In the genomic region with DNA sequence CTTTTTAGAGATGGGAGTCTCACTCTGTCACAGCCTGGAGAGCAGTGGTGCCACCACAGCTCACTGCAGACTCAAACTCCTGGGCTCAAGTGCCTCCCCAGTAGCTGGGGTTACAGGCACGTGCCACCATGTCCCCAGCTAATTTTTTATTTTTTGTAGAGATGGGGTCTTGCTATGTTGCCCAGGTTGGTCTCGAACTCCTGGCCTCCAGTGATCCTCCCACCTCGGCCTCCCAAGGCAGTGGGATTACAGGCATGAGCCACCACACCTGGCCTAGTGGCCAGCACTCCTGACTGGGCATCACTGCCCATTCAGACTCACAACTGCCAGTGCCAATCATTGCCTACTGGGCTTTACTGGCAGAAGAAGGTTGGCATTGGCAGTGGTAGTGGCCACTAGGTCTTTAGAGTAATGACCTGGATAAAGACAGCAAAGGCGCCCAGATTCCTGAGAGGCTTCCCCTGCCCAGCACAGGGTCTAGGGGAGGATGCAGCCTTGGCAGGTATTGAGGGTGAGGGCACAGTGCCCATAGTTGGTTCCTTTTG, we compare ENCODE assay signal across 1 cellular context.
TF ChIP-seq lines count a peak whose summit lies in the region.

No MANE protein-coding gene starts in this region.

TF ChIP-seq in K562, 482 proteins besides CTCF, POLR2A, EP300 and RAD21:
- TF ChIP-seq, protein P1, sequence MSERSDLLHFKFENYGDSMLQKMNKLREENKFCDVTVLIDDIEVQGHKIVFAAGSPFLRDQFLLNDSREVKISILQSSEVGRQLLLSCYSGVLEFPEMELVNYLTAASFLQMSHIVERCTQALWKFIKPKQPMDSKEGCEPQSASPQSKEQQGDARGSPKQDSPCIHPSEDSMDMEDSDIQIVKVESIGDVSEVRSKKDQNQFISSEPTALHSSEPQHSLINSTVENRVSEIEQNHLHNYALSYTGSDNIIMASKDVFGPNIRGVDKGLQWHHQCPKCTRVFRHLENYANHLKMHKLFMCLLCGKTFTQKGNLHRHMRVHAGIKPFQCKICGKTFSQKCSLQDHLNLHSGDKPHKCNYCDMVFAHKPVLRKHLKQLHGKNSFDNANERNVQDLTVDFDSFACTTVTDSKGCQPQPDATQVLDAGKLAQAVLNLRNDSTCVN (CRISPR knock-in tag; IDR thresholded peaks at IDR 0.05) = no peak
- TF ChIP-seq ZNF121 (CRISPR knock-in tag; conservative IDR thresholded peaks at IDR 0.05) = peak; percentile 39; the same call in 1 of the 2 replicates
